ENCODE assay signal across 8 cellular contexts in the genomic region with DNA sequence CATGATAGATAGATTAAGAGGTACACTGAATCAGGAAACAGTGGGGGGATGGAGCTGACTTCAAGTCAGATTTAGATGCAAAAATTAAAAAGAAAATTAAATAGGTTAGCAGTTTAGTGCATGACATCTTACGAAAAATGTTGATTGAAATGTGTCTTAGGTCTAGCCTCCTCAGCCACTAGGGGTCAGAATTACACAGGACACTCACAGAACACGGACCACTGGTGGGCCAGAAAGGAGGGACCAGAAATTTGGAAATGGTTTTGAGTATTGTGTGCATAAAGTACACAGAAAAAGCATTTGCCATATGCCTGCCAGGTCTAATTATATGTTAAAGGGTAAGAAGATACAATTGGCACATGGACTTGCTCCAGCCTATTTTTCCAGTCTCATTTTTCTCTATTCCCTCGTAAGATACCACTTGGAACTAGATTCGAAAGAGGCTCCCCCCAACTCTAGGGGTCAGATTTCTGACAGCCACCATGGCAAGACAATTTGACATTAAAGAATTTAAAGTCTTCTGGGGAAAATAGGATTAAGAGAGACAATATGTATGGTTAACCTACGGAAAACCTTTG.
DNase-seq lines count a peak whose midpoint lies in the region; ATAC-seq, FAIRE-seq and TF ChIP-seq lines count a peak whose summit lies in the region.

No MANE protein-coding gene starts in this region.

- in situ Hi-C loops in gastrocnemius medialis (cut with MboI; ENCODE audit: low sequenced_read_pairs in 4 of 4): loop anchor here in 1 of 4 donors (25.0 kb wide), 2 partner anchors 1082 to 1257 kb away; no protein-coding TSS in a partner anchor

- no peak for FAIRE-seq in GM18507 (lab: Jason Lieb, UNC)

- H3K36me3 ChIP-seq in SU-DHL-6 (ENCODE audit: low read length): no peaks in the 10 kb centered on the region
- no peaks in the 10 kb centered on the region for H3K36me3 ChIP-seq in gastrocnemius medialis

- H3F3A ChIP-seq in SU-DHL-6 (ENCODE audit: insufficient read depth): no peaks in the 10 kb centered on the region

- TF ChIP-seq POLR2A in NB4 (IDR thresholded peaks at IDR 0.05; ENCODE audit: extremely low read depth, insufficient read length): no peak
- TF ChIP-seq POLR2A in gastrocnemius medialis (IDR thresholded peaks at IDR 0.05): no peak

- ATAC-seq in gastrocnemius medialis (no peak), HG02763 (IDR thresholded peaks at IDR 0.05; ENCODE audit: unreplicated experiment) (no peak)

- no peaks in the 10 kb centered on the region for H3K9me3 ChIP-seq in SU-DHL-6 (ENCODE audit: insufficient read depth, low read length)
- no peaks in the 10 kb centered on the region for H3K9me3 ChIP-seq in gastrocnemius medialis

- no peak overlapping the region for H3K4me2 ChIP-seq in SU-DHL-6 (ENCODE audit: low read depth, low read length, poor library complexity, severe bottlenecking)

- DNase-seq in AG09309 (ENCODE audit: low read depth): no peak
- peak; percentile 4 for DNase-seq in GM18507 (ENCODE audit: extremely low spot score, insufficient read length, low read depth)
- peak; percentile 54 for DNase-seq in NB4 (ENCODE audit: low read depth)
- DNase-seq in glomerular endothelial cell (ENCODE audit: extremely low read depth, low read depth, low spot score): peak; percentile 44
- DNase-seq in gastrocnemius medialis: no peak
- no peak for DNase-seq in cortex of kidney (lab: John Stamatoyannopoulos, UW)

- no peak overlapping the region for H3K27ac ChIP-seq in SU-DHL-6 (ENCODE audit: low read depth, low read length)
- H3K27ac ChIP-seq in gastrocnemius medialis: no peak overlapping the region

- H3K9me2 ChIP-seq in SU-DHL-6 (replicated peaks; ENCODE audit: insufficient read depth, low read length): no peaks in the 10 kb centered on the region

- H3K79me2 ChIP-seq in SU-DHL-6 (ENCODE audit: insufficient read depth, low read length): no peaks in the 10 kb centered on the region

- no peak overlapping the region for H2AFZ ChIP-seq in SU-DHL-6 (ENCODE audit: low read depth, low read length, severe bottlenecking)

- intact Hi-C loops in gastrocnemius medialis (cut with DNase I; ENCODE audit: low total_unique reads): no loop called here

- no peaks in the 10 kb centered on the region for H3K4me1 ChIP-seq in gastrocnemius medialis

- TF ChIP-seq CTCF in AG09309 (IDR thresholded peaks at IDR 0.05; ENCODE audit: control insufficient read depth, insufficient read depth, low read depth, low read length, missing control alignments): peak; percentile 65
- TF ChIP-seq CTCF in NB4 (IDR thresholded peaks at IDR 0.05; ENCODE audit: low read depth, low read length): peak; percentile 45
- TF ChIP-seq CTCF in SU-DHL-6 (IDR thresholded peaks at IDR 0.05; ENCODE audit: insufficient read depth, low read length, poor library complexity, severe bottlenecking): peak; percentile 66
- peak; percentile 31 to 63 (median 50) for TF ChIP-seq CTCF in gastrocnemius medialis (IDR thresholded peaks at IDR 0.05 in 4 of 5, conservative IDR thresholded peaks at IDR 0.05 in 1 of 5)

- H3K4me3 ChIP-seq in AG09309 (ENCODE audit: control insufficient read depth, low read depth, low read length) (no peak overlapping the region), NB4 (ENCODE audit: low read depth, low read length) (no peak overlapping the region), SU-DHL-6 (ENCODE audit: insufficient read depth, low read length, poor library complexity, severe bottlenecking) (no peak overlapping the region), gastrocnemius medialis (no peak overlapping the region)

- no peak overlapping the region for H3K9ac ChIP-seq in SU-DHL-6 (ENCODE audit: low read length)

- H4K20me1 ChIP-seq in SU-DHL-6 (ENCODE audit: low read depth, low read length): no peaks in the 10 kb centered on the region

- no peaks in the 10 kb centered on the region for H3K27me3 ChIP-seq in SU-DHL-6 (ENCODE audit: low read length)
- no peaks in the 10 kb centered on the region for H3K27me3 ChIP-seq in gastrocnemius medialis

Comparison
In these comparisons a context has a peak if more than half of its experiments do, and no peak if none do; other contexts are left out.
1. DNase-seq: peak in GM18507 (single experiment), NB4 (single experiment) and glomerular endothelial cell (single experiment); none in AG09309 (single experiment), gastrocnemius medialis (0 of 2) and cortex of kidney (single experiment).
2. Peak in every context shown above with its lines, with median percentiles within 50 percentile points of each other: CTCF ChIP-seq.